ENCODE assay signal across 1 cellular context in the genomic region with DNA sequence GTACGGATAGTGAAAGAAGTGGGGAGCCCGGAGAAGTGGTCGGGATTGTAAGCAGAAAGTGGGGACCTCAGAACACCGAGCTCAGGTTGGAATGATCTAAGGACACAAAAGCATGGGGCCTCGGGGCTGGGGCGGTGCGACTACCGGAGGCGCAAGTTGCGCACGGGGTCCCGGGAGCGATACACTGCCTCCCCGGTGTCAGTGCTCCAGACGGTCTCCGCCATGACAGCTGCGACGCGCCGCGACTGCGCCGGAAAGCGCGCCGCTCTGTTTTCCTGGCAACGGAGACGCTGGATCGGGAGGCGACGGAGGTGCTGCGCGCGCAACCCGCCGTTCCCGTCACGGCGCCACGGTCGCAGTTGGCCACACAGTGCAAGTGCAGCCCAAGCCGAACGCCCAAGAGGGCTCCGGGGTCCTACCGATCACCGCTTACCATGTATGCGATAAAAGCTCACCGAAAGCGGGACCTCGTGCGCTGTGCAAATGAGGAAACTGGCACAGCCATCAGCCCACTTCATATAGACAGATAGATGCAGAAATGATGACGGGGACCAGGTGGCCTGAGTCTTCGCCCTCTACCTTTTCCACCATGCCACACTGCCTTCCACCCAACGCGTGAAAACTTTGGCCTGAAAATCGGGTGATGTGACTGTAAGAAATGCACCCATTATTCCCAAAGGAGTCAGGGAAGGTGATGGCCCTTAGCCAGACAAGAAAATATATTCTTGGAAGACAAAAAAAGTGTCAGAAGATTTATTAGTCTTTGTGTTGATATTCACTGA.
TF ChIP-seq lines count a peak whose summit lies in the region.

Gene MKS1, minus strand, starts transcription at position 249 of the 782 bp plus-strand sequence. Its CDS starts 25 bp downstream, at position 224.

TF ChIP-seq in HepG2, 621 proteins besides CTCF, POLR2A, EP300 and RAD21 (continued from another document and continues in another):
- TF ChIP-seq ZNF280D (CRISPR knock-in tag; IDR thresholded peaks at IDR 0.05) (no peak), EHMT2 (IDR thresholded peaks at IDR 0.05; ENCODE audit: borderline replicate concordance, low read depth, low read length) (peak; percentile 57; the same call in 1 of the 2 replicates), FUBP1 (CRISPR knock-in tag; IDR thresholded peaks at IDR 0.05; ENCODE audit: borderline replicate concordance) (no peak), KMT2A (CRISPR knock-in tag; IDR thresholded peaks at IDR 0.05) (peak; percentile 88; the same call in 1 of the 2 replicates), ZNF816 (CRISPR knock-in tag; IDR thresholded peaks at IDR 0.05; ENCODE audit: borderline replicate concordance) (no peak), ZNF737 (CRISPR knock-in tag; IDR thresholded peaks at IDR 0.05; ENCODE audit: borderline replicate concordance) (no peak), ATF7 (IDR thresholded peaks at IDR 0.05) (no peak), ATF7 (CRISPR knock-in tag; IDR thresholded peaks at IDR 0.05) (no peak), HDAC2 (CRISPR knock-in tag; IDR thresholded peaks at IDR 0.05) (peak; percentile 96), SNAPC5 (CRISPR knock-in tag; IDR thresholded peaks at IDR 0.05; ENCODE audit: borderline replicate concordance) (no peak), THAP11 (CRISPR knock-in tag; IDR thresholded peaks at IDR 0.05) (peak; percentile 89), SMYD3 (CRISPR knock-in tag; IDR thresholded peaks at IDR 0.05) (peak; percentile 86; the same call in 1 of the 2 replicates), ZSCAN29 (CRISPR knock-in tag; conservative IDR thresholded peaks at IDR 0.05) (peak; percentile 77; the same call in 1 of the 2 replicates), KLF13 (CRISPR knock-in tag; IDR thresholded peaks at IDR 0.05) (no peak; the same call in 1 of the 2 replicates), ZNF598 (CRISPR knock-in tag; IDR thresholded peaks at IDR 0.05; ENCODE audit: borderline replicate concordance) (peak; percentile 91), MTF2 (CRISPR knock-in tag; IDR thresholded peaks at IDR 0.05; ENCODE audit: borderline replicate concordance) (peak; percentile 87; the same call in 1 of the 2 replicates), NR2C2 (CRISPR knock-in tag; IDR thresholded peaks at IDR 0.05; ENCODE audit: borderline replicate concordance) (peak; percentile 27; the same call in 1 of the 2 replicates), SP2 (CRISPR knock-in tag; IDR thresholded peaks at IDR 0.05) (no peak), ZNF615 (CRISPR knock-in tag; IDR thresholded peaks at IDR 0.05; ENCODE audit: borderline replicate concordance) (no peak; the same call in 1 of the 2 replicates), ZFX (CRISPR knock-in tag; IDR thresholded peaks at IDR 0.05; ENCODE audit: low read depth) (peak; percentile 83), ZNF350 (CRISPR knock-in tag; IDR thresholded peaks at IDR 0.05; ENCODE audit: borderline replicate concordance, low read depth) (peak; percentile 94), PLRG1 (conservative IDR thresholded peaks at IDR 0.05) (no peak), NFIB (CRISPR knock-in tag; IDR thresholded peaks at IDR 0.05; ENCODE audit: borderline replicate concordance) (no peak), YEATS2 (CRISPR knock-in tag; IDR thresholded peaks at IDR 0.05; ENCODE audit: borderline replicate concordance) (peak; percentile 82), ZBTB43 (CRISPR knock-in tag; conservative IDR thresholded peaks at IDR 0.05) (peak; percentile 28; the same call in 1 of the 2 replicates), SMC3 (IDR thresholded peaks at IDR 0.05; ENCODE audit: low read length) (no peak), ISX (CRISPR knock-in tag; conservative IDR thresholded peaks at IDR 0.05) (no peak), ZNF33B (CRISPR knock-in tag; IDR thresholded peaks at IDR 0.05) (0 out of 2 replicates have a peak, but pooled peaks have one; percentile 27), TCF7L2 (IDR thresholded peaks at IDR 0.05; ENCODE audit: low read depth, low read length) (no peak), ZNF878 (CRISPR knock-in tag; IDR thresholded peaks at IDR 0.05) (no peak), ZFP36L2 (CRISPR knock-in tag; IDR thresholded peaks at IDR 0.05) (no peak; the same call in 1 of the 2 replicates)
- TF ChIP-seq, protein P1, sequence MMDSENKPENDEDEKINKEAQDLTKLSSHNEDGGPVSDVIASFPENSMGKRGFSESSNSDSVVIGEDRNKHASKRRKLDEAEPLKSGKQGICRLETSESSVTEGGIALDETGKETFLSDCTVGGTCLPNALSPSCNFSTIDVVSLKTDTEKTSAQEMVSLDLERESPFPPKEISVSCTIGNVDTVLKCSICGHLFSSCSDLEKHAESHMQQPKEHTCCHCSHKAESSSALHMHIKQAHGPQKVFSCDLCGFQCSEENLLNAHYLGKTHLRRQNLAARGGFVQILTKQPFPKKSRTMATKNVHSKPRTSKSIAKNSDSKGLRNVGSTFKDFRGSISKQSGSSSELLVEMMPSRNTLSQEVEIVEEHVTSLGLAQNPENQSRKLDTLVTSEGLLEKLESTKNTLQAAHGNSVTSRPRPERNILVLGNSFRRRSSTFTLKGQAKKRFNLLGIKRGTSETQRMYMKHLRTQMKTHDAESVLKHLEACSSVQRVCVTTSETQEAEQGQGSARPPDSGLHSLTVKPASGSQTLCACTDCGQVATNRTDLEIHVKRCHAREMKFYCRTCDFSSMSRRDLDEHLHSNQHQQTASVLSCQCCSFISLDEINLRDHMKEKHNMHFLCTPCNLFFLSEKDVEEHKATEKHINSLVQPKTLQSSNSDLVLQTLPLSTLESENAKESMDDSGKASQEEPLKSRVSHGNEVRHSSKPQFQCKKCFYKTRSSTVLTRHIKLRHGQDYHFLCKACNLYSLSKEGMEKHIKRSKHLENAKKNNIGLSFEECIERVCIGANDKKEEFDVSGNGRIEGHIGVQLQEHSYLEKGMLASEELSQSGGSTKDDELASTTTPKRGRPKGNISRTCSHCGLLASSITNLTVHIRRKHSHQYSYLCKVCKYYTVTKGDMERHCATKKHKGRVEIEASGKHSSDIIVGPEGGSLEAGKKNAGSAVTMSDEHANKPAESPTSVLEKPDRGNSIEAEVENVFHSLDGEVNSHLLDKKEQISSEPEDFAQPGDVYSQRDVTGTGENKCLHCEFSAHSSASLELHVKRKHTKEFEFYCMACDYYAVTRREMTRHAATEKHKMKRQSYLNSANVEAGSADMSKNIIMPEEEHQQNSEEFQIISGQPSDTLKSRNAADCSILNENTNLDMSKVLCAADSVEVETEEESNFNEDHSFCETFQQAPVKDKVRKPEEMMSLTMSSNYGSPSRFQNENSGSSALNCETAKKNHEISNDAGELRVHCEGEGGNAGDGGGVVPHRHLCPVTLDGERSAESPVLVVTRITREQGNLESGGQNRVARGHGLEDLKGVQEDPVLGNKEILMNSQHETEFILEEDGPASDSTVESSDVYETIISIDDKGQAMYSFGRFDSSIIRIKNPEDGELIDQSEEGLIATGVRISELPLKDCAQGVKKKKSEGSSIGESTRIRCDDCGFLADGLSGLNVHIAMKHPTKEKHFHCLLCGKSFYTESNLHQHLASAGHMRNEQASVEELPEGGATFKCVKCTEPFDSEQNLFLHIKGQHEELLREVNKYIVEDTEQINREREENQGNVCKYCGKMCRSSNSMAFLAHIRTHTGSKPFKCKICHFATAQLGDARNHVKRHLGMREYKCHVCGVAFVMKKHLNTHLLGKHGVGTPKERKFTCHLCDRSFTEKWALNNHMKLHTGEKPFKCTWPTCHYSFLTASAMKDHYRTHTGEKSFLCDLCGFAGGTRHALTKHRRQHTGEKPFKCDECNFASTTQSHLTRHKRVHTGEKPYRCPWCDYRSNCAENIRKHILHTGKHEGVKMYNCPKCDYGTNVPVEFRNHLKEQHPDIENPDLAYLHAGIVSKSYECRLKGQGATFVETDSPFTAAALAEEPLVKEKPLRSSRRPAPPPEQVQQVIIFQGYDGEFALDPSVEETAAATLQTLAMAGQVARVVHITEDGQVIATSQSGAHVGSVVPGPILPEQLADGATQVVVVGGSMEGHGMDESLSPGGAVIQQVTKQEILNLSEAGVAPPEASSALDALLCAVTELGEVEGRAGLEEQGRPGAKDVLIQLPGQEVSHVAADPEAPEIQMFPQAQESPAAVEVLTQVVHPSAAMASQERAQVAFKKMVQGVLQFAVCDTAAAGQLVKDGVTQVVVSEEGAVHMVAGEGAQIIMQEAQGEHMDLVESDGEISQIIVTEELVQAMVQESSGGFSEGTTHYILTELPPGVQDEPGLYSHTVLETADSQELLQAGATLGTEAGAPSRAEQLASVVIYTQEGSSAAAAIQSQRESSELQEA (CRISPR knock-in tag; IDR thresholded peaks at IDR 0.05; ENCODE audit: not compliant biosample characterization), result peak; percentile 41
- TF ChIP-seq, protein P2, sequence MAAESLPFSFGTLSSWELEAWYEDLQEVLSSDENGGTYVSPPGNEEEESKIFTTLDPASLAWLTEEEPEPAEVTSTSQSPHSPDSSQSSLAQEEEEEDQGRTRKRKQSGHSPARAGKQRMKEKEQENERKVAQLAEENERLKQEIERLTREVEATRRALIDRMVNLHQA (CRISPR knock-in tag; IDR thresholded peaks at IDR 0.05), result no peak
- TF ChIP-seq, protein P3, sequence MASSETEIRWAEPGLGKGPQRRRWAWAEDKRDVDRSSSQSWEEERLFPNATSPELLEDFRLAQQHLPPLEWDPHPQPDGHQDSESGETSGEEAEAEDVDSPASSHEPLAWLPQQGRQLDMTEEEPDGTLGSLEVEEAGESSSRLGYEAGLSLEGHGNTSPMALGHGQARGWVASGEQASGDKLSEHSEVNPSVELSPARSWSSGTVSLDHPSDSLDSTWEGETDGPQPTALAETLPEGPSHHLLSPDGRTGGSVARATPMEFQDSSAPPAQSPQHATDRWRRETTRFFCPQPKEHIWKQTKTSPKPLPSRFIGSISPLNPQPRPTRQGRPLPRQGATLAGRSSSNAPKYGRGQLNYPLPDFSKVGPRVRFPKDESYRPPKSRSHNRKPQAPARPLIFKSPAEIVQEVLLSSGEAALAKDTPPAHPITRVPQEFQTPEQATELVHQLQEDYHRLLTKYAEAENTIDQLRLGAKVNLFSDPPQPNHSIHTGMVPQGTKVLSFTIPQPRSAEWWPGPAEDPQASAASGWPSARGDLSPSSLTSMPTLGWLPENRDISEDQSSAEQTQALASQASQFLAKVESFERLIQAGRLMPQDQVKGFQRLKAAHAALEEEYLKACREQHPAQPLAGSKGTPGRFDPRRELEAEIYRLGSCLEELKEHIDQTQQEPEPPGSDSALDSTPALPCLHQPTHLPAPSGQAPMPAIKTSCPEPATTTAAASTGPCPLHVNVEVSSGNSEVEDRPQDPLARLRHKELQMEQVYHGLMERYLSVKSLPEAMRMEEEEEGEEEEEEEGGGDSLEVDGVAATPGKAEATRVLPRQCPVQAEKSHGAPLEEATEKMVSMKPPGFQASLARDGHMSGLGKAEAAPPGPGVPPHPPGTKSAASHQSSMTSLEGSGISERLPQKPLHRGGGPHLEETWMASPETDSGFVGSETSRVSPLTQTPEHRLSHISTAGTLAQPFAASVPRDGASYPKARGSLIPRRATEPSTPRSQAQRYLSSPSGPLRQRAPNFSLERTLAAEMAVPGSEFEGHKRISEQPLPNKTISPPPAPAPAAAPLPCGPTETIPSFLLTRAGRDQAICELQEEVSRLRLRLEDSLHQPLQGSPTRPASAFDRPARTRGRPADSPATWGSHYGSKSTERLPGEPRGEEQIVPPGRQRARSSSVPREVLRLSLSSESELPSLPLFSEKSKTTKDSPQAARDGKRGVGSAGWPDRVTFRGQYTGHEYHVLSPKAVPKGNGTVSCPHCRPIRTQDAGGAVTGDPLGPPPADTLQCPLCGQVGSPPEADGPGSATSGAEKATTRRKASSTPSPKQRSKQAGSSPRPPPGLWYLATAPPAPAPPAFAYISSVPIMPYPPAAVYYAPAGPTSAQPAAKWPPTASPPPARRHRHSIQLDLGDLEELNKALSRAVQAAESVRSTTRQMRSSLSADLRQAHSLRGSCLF (CRISPR knock-in tag; IDR thresholded peaks at IDR 0.05; ENCODE audit: borderline replicate concordance), result no peak; the same call in 1 of the 2 replicates
